Comparison of ENCODE assay signal across 23 cellular contexts in genomic region chr22:29203883-29204282, GRCh38. TPM values are rescaled to one million over a fixed set of nuclear protein-coding genes. Genes with fewer than 3 reads are reported as not detected.
DNase-seq lines count a peak whose midpoint lies in the region; ATAC-seq, FAIRE-seq and TF ChIP-seq lines count a peak whose summit lies in the region.
"Had no signal": no experiment of that assay in that cellular context is flagged by ENCODE, and none has a peak within 500 bp of the region (broad histone marks: within the 10 kb centered on the region; RNA-seq: fewer than 3 reads in every experiment).

No MANE protein-coding gene starts in this region.

- no peaks in the 10 kb centered on the region for H3K36me3 Mint-ChIP-seq in neural crest cell (ENCODE audit: low read depth)
- H3K36me3 Mint-ChIP-seq in stimulated activated naive B cell treated with anti-CD40 and anti-IgM and Interleukin-4, amounts not matched to agents 10 μg/mL and 1 μg/mL and 100 μg/mL, for 72 hours, result no peaks in the 10 kb centered on the region
- H3K36me3 Mint-ChIP-seq: activated naive CD4-positive, alpha-beta T cell treated with anti-CD3 and anti-CD28 coated beads, Interleukin-2, amount 10 ng/mL, durations not matched to agents 7 days and 5 days; CD8-positive, alpha-beta memory T cell had no signal

- no TSS peak for BruUV-seq in K562 (replicated peaks; lab: Mats Ljungman, UMichigan)

- WGBS in K562 (ENCODE audit: insufficient coverage, low coverage, missing lambda C conversion rate), result 67% methylated on average over 3 of the region's 4 CpGs

- H3K79me2 ChIP-seq in K562 (ENCODE audit: control insufficient read depth, insufficient read depth, low read length), result peaks cover 16% of the 10 kb centered on the region; the same call in 2 of the 3 replicates

- no peaks in the 10 kb centered on the region for H4K20me1 ChIP-seq in K562 (replicated peaks; ENCODE audit: control insufficient read depth, insufficient read depth, low read length)

- no peak overlapping the region for H3K27ac ChIP-seq in K562 (ENCODE audit: extremely low read depth, low read depth, low read length)
- no peak overlapping the region for H3K27ac ChIP-seq in vagina
- H3K27ac ChIP-seq: epithelial cell of prostate, PC-9 had no signal

- H3K4me1 ChIP-seq in K562 (replicated peaks in 1 of 2; ENCODE audit: control insufficient read depth in 2 of 2, insufficient read depth in 2 of 2, low read length in 2 of 2), result peaks cover 45 to 56% of the 10 kb centered on the region in 2 experiments
- H3K4me1 ChIP-seq in vagina, result peaks cover 14% of the 10 kb centered on the region

- POLR2A ChIA-PET in K562 (lab: Yijun Ruan, JAX), result interaction anchor here (1.5 to 3.4 kb wide), 2 partner anchors 8 to 14 kb away, joined by 4 to 13 read pairs; no protein-coding TSS in a partner anchor

- TF ChIP-seq RAD21 in K562 (CRISPR knock-in tag; conservative IDR thresholded peaks at IDR 0.05 in 1 of 2, IDR thresholded peaks at IDR 0.05 in 1 of 2), result no peak

- TF ChIP-seq CTCF in K562 (IDR thresholded peaks at IDR 0.05 in 2 of 3, conservative IDR thresholded peaks at IDR 0.05 in 1 of 3; ENCODE audit: insufficient read depth in 2 of 3, low read depth in 1 of 3, low read length in 3 of 3) (no peak), neural crest cell (conservative IDR thresholded peaks at IDR 0.05) (no peak), vagina (IDR thresholded peaks at IDR 0.05) (no peak)

- DNase-seq in D341Med (ENCODE audit: low spot score) (peak; percentile 14), H7 (peak; percentile 35), K562 (ENCODE audit: extremely low read depth in 1 of 4, low spot score in 3 of 4) (no peak), neural crest cell (ENCODE audit: low read depth, low spot score) (no peak), vagina (ENCODE audit: extremely low spot score in 2 of 2) (no peak)
- DNase-seq in stimulated activated naive B cell treated with anti-CD40 and anti-IgM and Interleukin-4, amounts not matched to agents 10 μg/mL and 1 μg/mL and 100 μg/mL, for 72 hours, result no peak
- DNase-seq: activated CD4-positive, alpha-beta T cell treated with anti-CD3 and anti-CD28 coated beads for 36 hours; activated naive CD4-positive, alpha-beta T cell treated with anti-CD3 and anti-CD28 coated beads, Interleukin-2, amount 10 ng/mL, durations not matched to agents 7 days and 5 days; DMS79; GOT3; NCI-H1092 treated with DMSO at 0.1 percent for 48 hours; NCI-H2029 treated with DMSO at 0.1 percent for 48 hours; NCI-H345; PC-9; SIG-M5; small intestine; stimulated activated naive CD4-positive, alpha-beta T cell treated with Interleukin-2 at 50 U/mL for 16 hours; T-helper 1 cell had no signal

- H3K36me3 ChIP-seq in H7 (replicated peaks; ENCODE audit: control insufficient read depth, insufficient read depth, low read length) (no peaks in the 10 kb centered on the region), K562 (ENCODE audit: control insufficient read depth, insufficient read depth, low read length) (no peaks in the 10 kb centered on the region), vagina (no peaks in the 10 kb centered on the region)

- no peak overlapping the region; a peak in 1 of 4 replicates for H3K9ac ChIP-seq in K562 (ENCODE audit: insufficient read depth in 1 of 2, low read depth in 2 of 2, low read length in 2 of 2)

- FAIRE-seq in K562 (lab: Jason Lieb, UNC), result peak; percentile 48
- FAIRE-seq: small intestine had no signal

- no peaks in the 10 kb centered on the region for H3K9me3 Mint-ChIP-seq in neural crest cell
- H3K9me3 Mint-ChIP-seq in stimulated activated naive B cell treated with anti-CD40 and anti-IgM and Interleukin-4, amounts not matched to agents 10 μg/mL and 1 μg/mL and 100 μg/mL, for 72 hours, result no peaks in the 10 kb centered on the region
- H3K9me3 Mint-ChIP-seq: activated naive CD4-positive, alpha-beta T cell treated with anti-CD3 and anti-CD28 coated beads, Interleukin-2, amount 10 ng/mL, durations not matched to agents 7 days and 5 days; CD8-positive, alpha-beta memory T cell; central memory CD8-positive, alpha-beta T cell had no signal

- H3K27ac Mint-ChIP-seq in neural crest cell (ENCODE audit: unreplicated experiment), result no peak overlapping the region
- no peak overlapping the region for H3K27ac Mint-ChIP-seq in stimulated activated naive B cell treated with anti-CD40 and anti-IgM and Interleukin-4, amounts not matched to agents 10 μg/mL and 1 μg/mL and 100 μg/mL, for 72 hours
- H3K27ac Mint-ChIP-seq: activated CD4-positive, alpha-beta T cell treated with anti-CD3 and anti-CD28 coated beads for 36 hours; activated naive CD4-positive, alpha-beta T cell treated with anti-CD3 and anti-CD28 coated beads, Interleukin-2, amount 10 ng/mL, durations not matched to agents 7 days and 5 days had no signal

- no peak for ATAC-seq in K562
- ATAC-seq in GM18907 (IDR thresholded peaks at IDR 0.05; ENCODE audit: unreplicated experiment), result no peak
- ATAC-seq in HG02840 (IDR thresholded peaks at IDR 0.05; ENCODE audit: low FRiP score, unreplicated experiment), result no peak
- no peak for ATAC-seq in stimulated activated naive B cell treated with anti-CD40 and anti-IgM and Interleukin-4, amounts not matched to agents 10 μg/mL and 1 μg/mL and 100 μg/mL, for 72 hours (replicated peaks)

- H3K9me3 ChIP-seq in K562 (replicated peaks; ENCODE audit: control insufficient read depth, insufficient read depth, low read depth, low read length) (no peaks in the 10 kb centered on the region), vagina (no peaks in the 10 kb centered on the region)

- H2AFZ ChIP-seq in K562 (ENCODE audit: low read depth, low read length), result no peak overlapping the region
- H2AFZ ChIP-seq: PC-9 had no signal

- H3K27me3 ChIP-seq in H7 (ENCODE audit: control insufficient read depth, insufficient read depth, low read length), result peaks cover 11% of the 10 kb centered on the region; the same call in 1 of the 2 replicates
- no peaks in the 10 kb centered on the region for H3K27me3 ChIP-seq in K562 (ENCODE audit: control insufficient read depth in 2 of 2, insufficient read depth in 2 of 2, low read length in 2 of 2)
- no peaks in the 10 kb centered on the region for H3K27me3 ChIP-seq in vagina

- H3K4me3 Mint-ChIP-seq in neural crest cell, result peak overlapping the region; percentile 41
- no peak overlapping the region for H3K4me3 Mint-ChIP-seq in stimulated activated naive B cell treated with anti-CD40 and anti-IgM and Interleukin-4, amounts not matched to agents 10 μg/mL and 1 μg/mL and 100 μg/mL, for 72 hours
- H3K4me3 Mint-ChIP-seq: activated CD4-positive, alpha-beta T cell treated with anti-CD3 and anti-CD28 coated beads for 36 hours; activated naive CD4-positive, alpha-beta T cell treated with anti-CD3 and anti-CD28 coated beads, Interleukin-2, amount 10 ng/mL, durations not matched to agents 7 days and 5 days had no signal

- no peaks in the 10 kb centered on the region for H3K9me1 ChIP-seq in K562 (ENCODE audit: control insufficient read depth, insufficient read depth, low read length)

- peaks cover 15% of the 10 kb centered on the region for H3K27me3 Mint-ChIP-seq in neural crest cell (ENCODE audit: low read depth)
- H3K27me3 Mint-ChIP-seq in stimulated activated naive B cell treated with anti-CD40 and anti-IgM and Interleukin-4, amounts not matched to agents 10 μg/mL and 1 μg/mL and 100 μg/mL, for 72 hours, result peaks cover 62 to 83% of the 10 kb centered on the region in 2 donors

- CTCF ChIA-PET in K562 (lab: Yijun Ruan, JAX; ENCODE audit: low intra/inter-chr PET ratio), result no interaction called here

- in situ Hi-C loops in K562 (cut with MboI), result no loop called here

- TF ChIP-seq POLR2A in K562 (conservative IDR thresholded peaks at IDR 0.05) (no peak), vagina (IDR thresholded peaks at IDR 0.05) (no peak)

- TF ChIP-seq EP300 in K562 (IDR thresholded peaks at IDR 0.05; ENCODE audit: low read length), result no peak

- H3K4me1 Mint-ChIP-seq in neural crest cell, result peaks cover 39% of the 10 kb centered on the region
- peaks cover 27 to 49% of the 10 kb centered on the region in 2 donors for H3K4me1 Mint-ChIP-seq in stimulated activated naive B cell treated with anti-CD40 and anti-IgM and Interleukin-4, amounts not matched to agents 10 μg/mL and 1 μg/mL and 100 μg/mL, for 72 hours

- H3K4me3 ChIP-seq in H7 (ENCODE audit: insufficient read depth, low read depth, low read length) (no peak overlapping the region), K562 (no peak overlapping the region), vagina (no peak overlapping the region)
- H3K4me3 ChIP-seq: PC-9 had no signal

- no peak overlapping the region for H3K4me2 ChIP-seq in K562 (ENCODE audit: insufficient read depth, low read length)
- H3K4me2 ChIP-seq: PC-9 had no signal

- intact Hi-C loops in K562 (cut with micrococcal nuclease) (no loop called here), vagina (cut with DNase I) (loop anchor here (2.0 kb wide), 1 partner anchor 43 kb away; no protein-coding TSS in a partner anchor)

TF ChIP-seq in K562, 482 proteins besides CTCF, POLR2A, EP300 and RAD21 (continues in another document):
- TF ChIP-seq BRD9 (IDR thresholded peaks at IDR 0.05; ENCODE audit: low read depth, partially characterized antibody), result no peak
- no peak for TF ChIP-seq MXD1 (CRISPR knock-in tag; IDR thresholded peaks at IDR 0.05; ENCODE audit: borderline replicate concordance, poor library complexity, severe bottlenecking)

RNA-seq across cellular contexts. Expression of gene EMID1, which starts 1.8 kb away (rescaled TPM):
- 4.5 and 5.6 TPM in 2 replicates for total RNA-seq in H7 (2014; rRNA removed; shearing (Covaris generic))
- total RNA-seq in K562 (2011; cell fraction: chromatin; rRNA removed; ENCODE audit: low replicate concordance), result 9.5 and 19.2 TPM in 2 replicates
- 12.4 and 12.8 TPM in 2 replicates for total RNA-seq in K562 (2011; cell fraction: nucleolus; rRNA removed)
- total RNA-seq in K562 (2011; cell fraction: nucleoplasm; rRNA removed), result 11.4 and 13.8 TPM in 2 replicates
- total RNA-seq in K562 (2014; rRNA removed) (5.5 and 6.9 TPM in 2 replicates), K562 (2014; rRNA removed; fragmentation: Illumina TruSeq; extraction: Trizol) (0.80 and 0.91 TPM in 2 replicates), K562 (2015; rRNA removed; fragmentation: Illumina TruSeq; extraction: Trizol) (3.0 TPM in 2 replicates), K562 (2021) (5.7 and 7.2 TPM in 2 replicates), neural crest cell (9.0 and 10.4 TPM in 2 replicates), vagina (2.5 TPM)
- polyA plus RNA-seq in K562 (2011; rRNA removed) (2.7 and 3.0 TPM in 2 replicates), K562 (2014; fragmentation: Illumina TruSeq; extraction: Trizol) (1.6 and 2.6 TPM in 2 replicates), K562 (2014; fragmentation: Nextera tagmentation; extraction: Ambion mirVana) (under 1 TPM; 0.15 to 0.17 TPM), K562 (2014; rRNA removed) (4.9 and 6.9 TPM in 2 replicates)
- 2.8 and 9.9 TPM in 2 replicates for polyA plus RNA-seq in K562 (2011; cell fraction: cytosol; rRNA removed)
- 4.6 and 10.5 TPM in 2 replicates for polyA plus RNA-seq in K562 (2011; cell fraction: nucleus; rRNA removed)
- 5.3 and 46.5 TPM in 2 replicates for polyA plus RNA-seq in K562 (2012)
- 1.1 and 2.6 TPM in 2 replicates for polyA minus RNA-seq in K562 (2011; rRNA and poly(A)+ RNA removed)
- 1.0 and 2.4 TPM in 2 replicates for polyA minus RNA-seq in K562 (2011; cell fraction: cytosol; rRNA and poly(A)+ RNA removed)
- polyA minus RNA-seq in K562 (2011; cell fraction: nucleus; rRNA and poly(A)+ RNA removed), result 4.3 and 5.3 TPM in 2 replicates
- total RNA-seq: activated CD4-positive, alpha-beta T cell treated with anti-CD3 and anti-CD28 coated beads for 36 hours; CD8-positive, alpha-beta memory T cell had no signal

Comparison
In these comparisons a context has a peak if more than half of its experiments do, and no peak if none do; other contexts are left out.
1. DNase-seq: peak in D341Med (single experiment) and H7 (single experiment); none in K562 (0 of 4), neural crest cell (single experiment), vagina (0 of 2) and stimulated activated naive B cell treated with anti-CD40 and anti-IgM and Interleukin-4, amounts not matched to agents 10 μg/mL and 1 μg/mL and 100 μg/mL, for 72 hours (single experiment).